In the genomic region with DNA sequence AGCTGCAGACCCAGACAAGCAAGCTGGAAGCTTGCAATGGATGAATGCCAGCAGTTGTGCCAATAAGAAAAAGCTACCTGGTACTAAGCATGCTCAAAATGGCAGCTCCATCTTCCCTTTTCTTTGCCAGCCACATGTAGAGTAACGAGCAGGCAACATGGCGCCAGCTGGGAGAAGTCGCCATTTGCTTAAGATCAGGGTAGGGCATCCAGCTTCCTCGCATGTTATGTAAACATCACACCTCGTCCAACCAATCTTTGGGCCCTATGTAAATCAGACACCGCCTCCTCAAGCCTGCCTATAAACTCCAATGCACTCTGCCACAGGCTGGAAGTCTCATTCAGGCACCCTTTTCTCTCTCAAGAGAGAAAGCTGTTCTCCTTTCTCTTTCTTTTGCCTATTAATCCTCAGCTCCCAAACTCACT, we compare ENCODE assay signal across 21 cellular contexts.
DNase-seq lines count a peak whose midpoint lies in the region; ATAC-seq and TF ChIP-seq lines count a peak whose summit lies in the region.
"Had no signal": no experiment of that assay in that cellular context is flagged by ENCODE, and none has a peak within 500 bp of the region (broad histone marks: within the 10 kb centered on the region; RNA-seq: fewer than 3 reads in every experiment).

No MANE protein-coding gene starts in this region.

- intact Hi-C loops in Right ventricle myocardium inferior (cut with DNase I), result no loop called here
- intact Hi-C loops in heart left ventricle (cut with DNase I), result no loop called here

- no peaks in the 10 kb centered on the region for H3K36me3 ChIP-seq in heart left ventricle
- H3K36me3 ChIP-seq: MG63, pancreas, right lobe of liver had no signal

- no peaks in the 10 kb centered on the region for H3K27me3 ChIP-seq in heart left ventricle
- H3K27me3 ChIP-seq: MG63, pancreas, right lobe of liver had no signal

- TF ChIP-seq CTCF in heart left ventricle (IDR thresholded peaks at IDR 0.05), result no peak

- DNase-seq in Right ventricle myocardium inferior (ENCODE audit: missing footprints) (peak; percentile 58), heart left ventricle (no peak), SK-MEL-5 (ENCODE audit: low read depth, low spot score) (peak; percentile 50), iPS DF 19.7 (ENCODE audit: low read depth, low spot score) (peak; percentile 7), NCI-H510A (lab: John Stamatoyannopoulos, UW) (no peak), hippocampal formation (lab: John Stamatoyannopoulos, UW) (no peak)
- no peak for DNase-seq in activated CD8-positive, alpha-beta memory T cell treated with anti-CD3 and anti-CD28 coated beads, Interleukin-2, amount 50 U/mL, for 4 hours
- DNase-seq: activated CD4-positive, alpha-beta T cell treated with anti-CD3 and anti-CD28 coated beads, Interleukin-2, amount 50 U/mL, for 48 hours; activated CD4-positive, CD25-positive, alpha-beta regulatory T cell; Calu3; EL; islet precursor cell; MG63; NCI-H1417 treated with DMSO at 0.1 percent for 48 hours; pancreas; right lobe of liver; stimulated activated CD4-positive, alpha-beta T cell treated with anti-CD3 and anti-CD28 coated beads, Interleukin-4, amount 100 ng/mL, for 4 hours; stimulated activated naive CD4-positive, alpha-beta T cell had no signal

- ATAC-seq in Right ventricle myocardium inferior (no peak), heart left ventricle (no peak), GM18517 (IDR thresholded peaks at IDR 0.05; ENCODE audit: unreplicated experiment) (no peak)
- ATAC-seq: natural killer cell treated with Interleukin-12 subunit alpha and Interleukin-12 subunit beta and Interleukin-15 and Interleukin-18, amount 100 ng/mL, for 72 hours; pancreas; right lobe of liver had no signal

- no peak overlapping the region for H3K4me3 ChIP-seq in heart left ventricle
- H3K4me3 ChIP-seq: MG63, pancreas, right lobe of liver had no signal

- 91 to 96% (median 94%) methylated on average over 6 of the region's 6 CpGs for WGBS in heart left ventricle, 4 donors

- H3K9me3 ChIP-seq in heart left ventricle, result no peaks in the 10 kb centered on the region
- H3K9me3 ChIP-seq: MG63, pancreas, right lobe of liver had no signal

- no peaks in the 10 kb centered on the region for H3K4me1 ChIP-seq in heart left ventricle
- H3K4me1 ChIP-seq: pancreas, right lobe of liver had no signal

- H3K27ac ChIP-seq in heart left ventricle, result no peak overlapping the region
- H3K27ac ChIP-seq: epithelial cell of prostate, pancreas, right lobe of liver had no signal

- TF ChIP-seq POLR2A in heart left ventricle (IDR thresholded peaks at IDR 0.05), result no peak

- in situ Hi-C loops in SK-MEL-5 (cut with HindIII; ENCODE audit: low pct_unique_long_range_greater_than_20kb, low sequenced_read_pairs), result no loop called here

Comparison
In these comparisons a context has a peak if more than half of its experiments do, and no peak if none do; other contexts are left out.
1. DNase-seq: peak in Right ventricle myocardium inferior (single experiment), SK-MEL-5 (single experiment) and iPS DF 19.7 (single experiment); none in heart left ventricle (0 of 5), activated CD8-positive, alpha-beta memory T cell treated with anti-CD3 and anti-CD28 coated beads, Interleukin-2, amount 50 U/mL, for 4 hours (single experiment), NCI-H510A (single experiment) and hippocampal formation (0 of 2).